In the genomic region with DNA sequence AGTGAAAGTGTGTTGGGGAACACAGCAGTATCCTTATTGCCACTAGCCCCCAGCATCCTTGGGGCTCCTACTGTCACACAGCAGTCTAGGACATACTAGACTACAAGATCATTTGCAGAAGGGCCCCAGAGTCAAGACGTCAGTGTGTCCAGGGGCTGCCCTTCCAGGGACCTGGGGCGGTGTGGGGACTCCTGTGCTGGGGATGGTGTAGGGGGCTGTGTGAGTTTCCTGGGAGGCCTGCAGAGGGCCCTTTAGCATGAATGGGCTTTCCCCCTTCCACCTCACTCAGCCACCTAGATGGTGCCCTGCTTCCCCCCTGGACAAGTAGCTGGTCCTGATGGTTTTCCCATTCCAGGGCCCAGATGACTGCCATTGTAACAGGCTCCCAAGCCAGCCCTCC, we compare ENCODE assay signal across 1 cellular context.
TF ChIP-seq lines count a peak whose summit lies in the region.

No MANE protein-coding gene starts in this region.

TF ChIP-seq in K562, 482 proteins besides CTCF, POLR2A, EP300 and RAD21:
- TF ChIP-seq HSF4 (CRISPR knock-in tag; IDR thresholded peaks at IDR 0.05; ENCODE audit: borderline replicate concordance) (no peak), ZNF609 (CRISPR knock-in tag; IDR thresholded peaks at IDR 0.05; ENCODE audit: borderline replicate concordance) (no peak), ZNF184 (CRISPR knock-in tag; IDR thresholded peaks at IDR 0.05) (no peak), DNMT1 (IDR thresholded peaks at IDR 0.05) (no peak)
